ENCODE assay signal across 16 cellular contexts in genomic region chr13:86085890-86086289, GRCh38.
DNase-seq lines count a peak whose midpoint lies in the region; ATAC-seq, FAIRE-seq and TF ChIP-seq lines count a peak whose summit lies in the region.
"Had no signal": no experiment of that assay in that cellular context is flagged by ENCODE, and none has a peak within 500 bp of the region (broad histone marks: within the 10 kb centered on the region; RNA-seq: fewer than 3 reads in every experiment).

No MANE protein-coding gene starts in this region.

- H3K27ac ChIP-seq in SK-N-SH (ENCODE audit: low read depth in 2 of 2, low read length in 1 of 2) (no peak overlapping the region), astrocyte (ENCODE audit: low read depth, low read length) (no peak overlapping the region)
- H3K27ac ChIP-seq: adrenal gland had no signal

- no peak for TF ChIP-seq EP300 in SK-N-SH (IDR thresholded peaks at IDR 0.05; ENCODE audit: borderline replicate concordance in 1 of 2, low read depth in 1 of 2, low read length in 1 of 2)

- no peak overlapping the region for H3K9ac ChIP-seq in SK-N-SH
- H3K9ac ChIP-seq in astrocyte (ENCODE audit: low read length), result no peak overlapping the region

- DNase-seq in SK-N-SH (no peak), NCI-H1092 (lab: John Stamatoyannopoulos, UW) (peak; percentile 2), astrocyte (ENCODE audit: low read depth) (no peak), NCI-H2196 treated with DMSO at 0.1 percent for 48 hours (lab: John Stamatoyannopoulos, UW; ENCODE audit: unreplicated experiment) (no peak)
- DNase-seq in activated T-helper 2 cell treated with anti-CD3 and anti-CD28 coated beads, Interferon-gamma antibody, Interleukin-2, Interleukin-4, amounts not matched to agents 10 μg/mL and 5 μg/mL and 100 μg/mL, durations not matched to agents 14 hours and 24 hours and 36 hours (ENCODE audit: low spot score), result no peak
- DNase-seq: activated CD4-positive, alpha-beta T cell treated with anti-CD3 and anti-CD28 coated beads for 4 hours; adrenal gland; dermis blood vessel endothelial cell; NCI-H1694 treated with DMSO at 0.1 percent for 48 hours; T-helper 2 cell had no signal

- H3K4me2 ChIP-seq in SK-N-SH (no peak overlapping the region), astrocyte (ENCODE audit: low read length) (no peak overlapping the region)

- H3K79me2 ChIP-seq in SK-N-SH (ENCODE audit: insufficient read depth), result no peaks in the 10 kb centered on the region
- H3K79me2 ChIP-seq in astrocyte (ENCODE audit: insufficient read depth, low read length), result no peaks in the 10 kb centered on the region

- TF ChIP-seq RAD21 in SK-N-SH (IDR thresholded peaks at IDR 0.05; ENCODE audit: low read length), result peak; percentile 62

- H3K27me3 ChIP-seq in SK-N-SH (ENCODE audit: insufficient read depth) (no peaks in the 10 kb centered on the region), astrocyte (ENCODE audit: insufficient read depth, low read length) (no peaks in the 10 kb centered on the region)
- H3K27me3 ChIP-seq: adrenal gland had no signal

- no peak overlapping the region for H3K4me3 Mint-ChIP-seq in astrocyte (ENCODE audit: unreplicated experiment)
- H3K4me3 Mint-ChIP-seq in stimulated activated memory B cell treated with anti-CD40 and anti-IgM and Interleukin-4, amounts not matched to agents 10 μg/mL and 1 μg/mL and 100 μg/mL, for 72 hours, result no peak overlapping the region
- H3K4me3 Mint-ChIP-seq in activated T-helper 2 cell treated with anti-CD3 and anti-CD28 coated beads, Interferon-gamma antibody, Interleukin-2, Interleukin-4, amounts not matched to agents 10 μg/mL and 5 μg/mL and 100 μg/mL, durations not matched to agents 14 hours and 24 hours and 36 hours (ENCODE audit: low read depth), result no peak overlapping the region
- H3K4me3 Mint-ChIP-seq: B cell had no signal

- ATAC-seq in SK-N-SH treated with all-trans-retinoic acid at 6 μM for 48 hours, result no peak
- no peak for ATAC-seq in stimulated activated memory B cell treated with anti-CD40 and anti-IgM and Interleukin-4, amounts not matched to agents 10 μg/mL and 1 μg/mL and 100 μg/mL, for 72 hours
- ATAC-seq in HG03521 (IDR thresholded peaks at IDR 0.05; ENCODE audit: unreplicated experiment), result no peak
- ATAC-seq: left lobe of liver had no signal

- no peak overlapping the region for H3K4me3 ChIP-seq in SK-N-SH (ENCODE audit: low read depth in 2 of 2, low read length in 1 of 2)
- H3K4me3 ChIP-seq in astrocyte (ENCODE audit: insufficient read depth, low read depth, low read length), result no peak overlapping the region
- H3K4me3 ChIP-seq: adrenal gland had no signal

- CTCF ChIA-PET in SK-N-SH (lab: Yijun Ruan, JAX), result no interaction called here

- H2AFZ ChIP-seq in SK-N-SH (ENCODE audit: low read depth), result no peak overlapping the region
- H2AFZ ChIP-seq in astrocyte (ENCODE audit: low read depth, low read length), result no peak overlapping the region

- H3K9me2 ChIP-seq in SK-N-SH, result no peaks in the 10 kb centered on the region

- no peak overlapping the region for H3K27ac Mint-ChIP-seq in astrocyte (ENCODE audit: unreplicated experiment)
- H3K27ac Mint-ChIP-seq in stimulated activated memory B cell treated with anti-CD40 and anti-IgM and Interleukin-4, amounts not matched to agents 10 μg/mL and 1 μg/mL and 100 μg/mL, for 72 hours, result no peak overlapping the region
- H3K27ac Mint-ChIP-seq in activated T-helper 2 cell treated with anti-CD3 and anti-CD28 coated beads, Interferon-gamma antibody, Interleukin-2, Interleukin-4, amounts not matched to agents 10 μg/mL and 5 μg/mL and 100 μg/mL, durations not matched to agents 14 hours and 24 hours and 36 hours, result no peak overlapping the region
- H3K27ac Mint-ChIP-seq: B cell had no signal

- H3K4me1 ChIP-seq in SK-N-SH (ENCODE audit: control insufficient read depth in 1 of 2, insufficient read depth in 2 of 2, low read depth in 1 of 2, low read length in 1 of 2), result no peaks in the 10 kb centered on the region
- H3K4me1 ChIP-seq in astrocyte (ENCODE audit: insufficient read depth, low read length), result no peaks in the 10 kb centered on the region
- H3K4me1 ChIP-seq: adrenal gland had no signal

- FAIRE-seq in astrocyte (lab: Jason Lieb, UNC), result no peak
- FAIRE-seq: GM12891 had no signal

- H3K4me1 Mint-ChIP-seq in astrocyte (ENCODE audit: low read depth, unreplicated experiment), result peaks cover 2% of the 10 kb centered on the region
- H3K4me1 Mint-ChIP-seq in stimulated activated memory B cell treated with anti-CD40 and anti-IgM and Interleukin-4, amounts not matched to agents 10 μg/mL and 1 μg/mL and 100 μg/mL, for 72 hours, result no peaks in the 10 kb centered on the region
- no peaks in the 10 kb centered on the region for H3K4me1 Mint-ChIP-seq in activated T-helper 2 cell treated with anti-CD3 and anti-CD28 coated beads, Interferon-gamma antibody, Interleukin-2, Interleukin-4, amounts not matched to agents 10 μg/mL and 5 μg/mL and 100 μg/mL, durations not matched to agents 14 hours and 24 hours and 36 hours (ENCODE audit: low read depth)
- H3K4me1 Mint-ChIP-seq: B cell had no signal

- intact Hi-C loops in activated T-helper 2 cell treated with anti-CD3 and anti-CD28 coated beads, Interferon-gamma antibody, Interleukin-2, Interleukin-4, amounts not matched to agents 10 μg/mL and 5 μg/mL and 100 μg/mL, durations not matched to agents 14 hours and 24 hours and 36 hours (cut with micrococcal nuclease), result no loop called here

- no peaks in the 10 kb centered on the region for H3K27me3 Mint-ChIP-seq in astrocyte (ENCODE audit: low read depth, unreplicated experiment)
- H3K27me3 Mint-ChIP-seq in stimulated activated memory B cell treated with anti-CD40 and anti-IgM and Interleukin-4, amounts not matched to agents 10 μg/mL and 1 μg/mL and 100 μg/mL, for 72 hours, result no peaks in the 10 kb centered on the region
- no peaks in the 10 kb centered on the region for H3K27me3 Mint-ChIP-seq in activated T-helper 2 cell treated with anti-CD3 and anti-CD28 coated beads, Interferon-gamma antibody, Interleukin-2, Interleukin-4, amounts not matched to agents 10 μg/mL and 5 μg/mL and 100 μg/mL, durations not matched to agents 14 hours and 24 hours and 36 hours (ENCODE audit: low read depth)
- H3K27me3 Mint-ChIP-seq: B cell had no signal

- H3K36me3 Mint-ChIP-seq in astrocyte (ENCODE audit: low read depth, unreplicated experiment), result no peaks in the 10 kb centered on the region
- no peaks in the 10 kb centered on the region for H3K36me3 Mint-ChIP-seq in stimulated activated memory B cell treated with anti-CD40 and anti-IgM and Interleukin-4, amounts not matched to agents 10 μg/mL and 1 μg/mL and 100 μg/mL, for 72 hours
- no peaks in the 10 kb centered on the region for H3K36me3 Mint-ChIP-seq in activated T-helper 2 cell treated with anti-CD3 and anti-CD28 coated beads, Interferon-gamma antibody, Interleukin-2, Interleukin-4, amounts not matched to agents 10 μg/mL and 5 μg/mL and 100 μg/mL, durations not matched to agents 14 hours and 24 hours and 36 hours (ENCODE audit: low read depth)

- no peaks in the 10 kb centered on the region for H3F3A ChIP-seq in SK-N-SH (replicated peaks; ENCODE audit: insufficient read depth)

- H3K36me3 ChIP-seq in SK-N-SH (replicated peaks in 1 of 2; ENCODE audit: control insufficient read depth in 1 of 2, insufficient read depth in 2 of 2, low read length in 1 of 2) (no peaks in the 10 kb centered on the region), astrocyte (ENCODE audit: insufficient read depth, low read length) (no peaks in the 10 kb centered on the region)
- H3K36me3 ChIP-seq: adrenal gland had no signal

- TF ChIP-seq CTCF in SK-N-SH (IDR thresholded peaks at IDR 0.05) (peak; percentile 44), astrocyte (IDR thresholded peaks at IDR 0.05; ENCODE audit: insufficient read depth, low read depth, low read length) (peak; percentile 9)

- H3K9me3 Mint-ChIP-seq in astrocyte (ENCODE audit: unreplicated experiment), result no peaks in the 10 kb centered on the region
- no peaks in the 10 kb centered on the region for H3K9me3 Mint-ChIP-seq in stimulated activated memory B cell treated with anti-CD40 and anti-IgM and Interleukin-4, amounts not matched to agents 10 μg/mL and 1 μg/mL and 100 μg/mL, for 72 hours
- peaks cover 13% of the 10 kb centered on the region for H3K9me3 Mint-ChIP-seq in activated T-helper 2 cell treated with anti-CD3 and anti-CD28 coated beads, Interferon-gamma antibody, Interleukin-2, Interleukin-4, amounts not matched to agents 10 μg/mL and 5 μg/mL and 100 μg/mL, durations not matched to agents 14 hours and 24 hours and 36 hours

- H4K20me1 ChIP-seq in SK-N-SH (ENCODE audit: insufficient read depth) (no peaks in the 10 kb centered on the region), astrocyte (ENCODE audit: insufficient read depth, low read length) (no peaks in the 10 kb centered on the region)

- POLR2A ChIA-PET in SK-N-SH (lab: Yijun Ruan, JAX), result no interaction called here

- no peaks in the 10 kb centered on the region for H3K9me3 ChIP-seq in SK-N-SH
- no peaks in the 10 kb centered on the region for H3K9me3 ChIP-seq in astrocyte (ENCODE audit: insufficient read depth, low read depth, low read length)
- H3K9me3 ChIP-seq: adrenal gland had no signal

TF ChIP-seq in SK-N-SH, 30 proteins besides CTCF, POLR2A, EP300 and RAD21:
- TF ChIP-seq SIN3A (IDR thresholded peaks at IDR 0.05; ENCODE audit: borderline replicate concordance, low read depth, low read length) (no peak), JUND (IDR thresholded peaks at IDR 0.05) (no peak), MEF2A (IDR thresholded peaks at IDR 0.05; ENCODE audit: borderline replicate concordance, low read depth) (no peak), MAX (IDR thresholded peaks at IDR 0.05; ENCODE audit: low read depth) (no peak), GATA2 (CRISPR knock-in tag; IDR thresholded peaks at IDR 0.05) (no peak)

TF ChIP-seq in SK-N-SH treated with all-trans-retinoic acid at 6 μM for 48 hours, 23 proteins besides CTCF, POLR2A, EP300 and RAD21 (continues in another document):
- TF ChIP-seq GLIS3 (CRISPR knock-in tag; IDR thresholded peaks at IDR 0.05) (no peak), BACH2 (CRISPR knock-in tag; IDR thresholded peaks at IDR 0.05; ENCODE audit: borderline replicate concordance) (no peak), SNAI2 (CRISPR knock-in tag; IDR thresholded peaks at IDR 0.05) (no peak), ISL1 (CRISPR knock-in tag; IDR thresholded peaks at IDR 0.05) (no peak)
- TF ChIP-seq, protein P1, sequence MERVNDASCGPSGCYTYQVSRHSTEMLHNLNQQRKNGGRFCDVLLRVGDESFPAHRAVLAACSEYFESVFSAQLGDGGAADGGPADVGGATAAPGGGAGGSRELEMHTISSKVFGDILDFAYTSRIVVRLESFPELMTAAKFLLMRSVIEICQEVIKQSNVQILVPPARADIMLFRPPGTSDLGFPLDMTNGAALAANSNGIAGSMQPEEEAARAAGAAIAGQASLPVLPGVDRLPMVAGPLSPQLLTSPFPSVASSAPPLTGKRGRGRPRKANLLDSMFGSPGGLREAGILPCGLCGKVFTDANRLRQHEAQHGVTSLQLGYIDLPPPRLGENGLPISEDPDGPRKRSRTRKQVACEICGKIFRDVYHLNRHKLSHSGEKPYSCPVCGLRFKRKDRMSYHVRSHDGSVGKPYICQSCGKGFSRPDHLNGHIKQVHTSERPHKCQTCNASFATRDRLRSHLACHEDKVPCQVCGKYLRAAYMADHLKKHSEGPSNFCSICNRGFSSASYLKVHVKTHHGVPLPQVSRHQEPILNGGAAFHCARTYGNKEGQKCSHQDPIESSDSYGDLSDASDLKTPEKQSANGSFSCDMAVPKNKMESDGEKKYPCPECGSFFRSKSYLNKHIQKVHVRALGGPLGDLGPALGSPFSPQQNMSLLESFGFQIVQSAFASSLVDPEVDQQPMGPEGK (CRISPR knock-in tag; IDR thresholded peaks at IDR 0.05; ENCODE audit: borderline replicate concordance), result no peak
